ENCODE assay signal across 8 cellular contexts in the genomic region with DNA sequence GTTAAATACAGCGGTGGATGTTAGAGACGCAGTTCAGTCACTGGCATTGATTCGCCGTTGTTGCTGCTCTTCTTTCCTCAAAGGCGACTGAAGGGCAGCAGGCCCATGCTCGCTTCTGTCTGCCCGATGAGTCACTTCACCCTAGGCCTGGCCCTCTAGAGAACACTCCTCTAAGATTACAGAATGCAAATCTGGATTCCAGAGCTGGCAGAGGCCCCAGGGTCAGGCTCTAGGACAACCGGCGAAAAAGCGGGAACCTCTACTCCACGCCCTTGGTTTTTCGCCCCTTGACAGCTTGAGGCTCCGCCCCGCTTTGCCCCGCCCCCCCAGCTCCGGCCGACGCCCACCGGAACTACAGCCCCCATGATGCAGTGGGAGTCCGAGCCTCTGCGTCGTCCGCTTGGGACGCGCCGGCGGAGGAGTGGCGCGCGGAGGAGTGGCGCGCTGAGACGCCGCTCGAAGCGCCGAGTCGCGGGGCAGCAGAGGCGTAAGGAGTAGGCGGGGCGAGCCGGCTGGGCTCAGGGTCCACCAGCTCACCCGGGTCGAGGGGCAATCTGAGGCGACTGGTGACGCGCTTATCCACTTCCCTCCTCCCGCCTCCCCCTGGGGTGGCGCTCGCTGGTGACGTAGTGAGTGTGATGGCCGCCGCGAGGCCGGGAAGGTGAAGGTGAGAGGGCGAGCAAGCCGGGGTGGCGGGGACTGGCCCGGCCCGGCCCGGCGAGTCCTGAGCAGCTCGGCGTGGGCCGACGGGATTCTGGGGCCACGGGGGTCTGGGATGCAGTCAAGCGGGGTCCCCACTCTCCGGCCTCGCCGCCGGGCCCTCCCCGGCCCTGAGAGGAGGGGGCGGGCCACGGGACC. TPM values are rescaled to one million over a fixed set of nuclear protein-coding genes. Genes with fewer than 3 reads are reported as not detected.
DNase-seq lines count a peak whose midpoint lies in the region; ATAC-seq, FAIRE-seq and TF ChIP-seq lines count a peak whose summit lies in the region.

Gene MFN2 (plus strand): TSS at position 627 of the 858 bp plus-strand sequence. CDS start 8,725 bp downstream, outside the sequence.

- peak within 1 kb of the TSS; percentile 97 for H3K9ac ChIP-seq in Loucy (ENCODE audit: low read depth, low read length, poor library complexity, severe bottlenecking)

- H3K9me2 ChIP-seq in Loucy (replicated peaks; ENCODE audit: low read depth, low read length): no peaks in the 10 kb centered on the region

- no peaks in the 10 kb centered on the region for H3K27me3 Mint-ChIP-seq in natural killer cell treated with Interleukin-12 subunit alpha and Interleukin-12 subunit beta and Interleukin-15 and Interleukin-18, amount 100 ng/mL, for 72 hours

- H3K4me1 Mint-ChIP-seq in natural killer cell treated with Interleukin-12 subunit alpha and Interleukin-12 subunit beta and Interleukin-15 and Interleukin-18, amount 100 ng/mL, for 72 hours (ENCODE audit: low read depth in 2 of 2): peaks cover 26 to 38% of the 10 kb centered on the region in 2 donors

- peaks cover 12% of the 10 kb centered on the region for H3K36me3 Mint-ChIP-seq in natural killer cell treated with Interleukin-12 subunit alpha and Interleukin-12 subunit beta and Interleukin-15 and Interleukin-18, amount 100 ng/mL, for 72 hours

- peaks cover 3% of the 10 kb centered on the region; the same call in 1 of the 2 replicates for H3K36me3 ChIP-seq in Loucy (ENCODE audit: insufficient read depth, low read length)

- H3K9me3 Mint-ChIP-seq in natural killer cell treated with Interleukin-12 subunit alpha and Interleukin-12 subunit beta and Interleukin-15 and Interleukin-18, amount 100 ng/mL, for 72 hours: no peaks in the 10 kb centered on the region

- TF ChIP-seq POLR2A in H54 (IDR thresholded peaks at IDR 0.05; ENCODE audit: low read depth, low read length) (peak; percentile 39; the same call in 1 of the 2 replicates), Raji (IDR thresholded peaks at IDR 0.05; ENCODE audit: insufficient read depth, low read depth, low read length) (peak; percentile 89)

- no peaks in the 10 kb centered on the region for H3K27me3 ChIP-seq in Loucy (ENCODE audit: insufficient read depth, low read length, poor library complexity, severe bottlenecking)

- peak within 1 kb of the TSS; percentile 72 to 97 for H3K27ac Mint-ChIP-seq in natural killer cell treated with Interleukin-12 subunit alpha and Interleukin-12 subunit beta and Interleukin-15 and Interleukin-18, amount 100 ng/mL, for 72 hours

- peaks cover 47% of the 10 kb centered on the region for H3K79me2 ChIP-seq in Loucy (ENCODE audit: insufficient read depth, low read length)

- ATAC-seq in natural killer cell treated with Interleukin-12 subunit alpha and Interleukin-12 subunit beta and Interleukin-15 and Interleukin-18, amount 100 ng/mL, for 72 hours: peak; percentile 98
- ATAC-seq in stimulated activated naive CD8-positive, alpha-beta T cell treated with anti-CD3 and anti-CD28 coated beads, Interleukin-15, Interleukin-2, amounts not matched to agents 100 U/mL and 50 U/mL, for 24 hours: peak; percentile 97

- H3K4me2 ChIP-seq in Loucy (ENCODE audit: low read depth, low read length, poor library complexity, severe bottlenecking): peak within 1 kb of the TSS; percentile 99

- no peaks in the 10 kb centered on the region for H3F3A ChIP-seq in Loucy (ENCODE audit: low read depth)

- no peak for FAIRE-seq in H54 (lab: Jason Lieb, UNC)

- H4K20me1 ChIP-seq in Loucy (ENCODE audit: insufficient read depth, low read length, poor library complexity, severe bottlenecking): peaks cover 24% of the 10 kb centered on the region

- peaks cover 45% of the 10 kb centered on the region for H3K4me1 ChIP-seq in Loucy (ENCODE audit: insufficient read depth, low read length, poor library complexity, severe bottlenecking)

- TF ChIP-seq CTCF in Loucy (conservative IDR thresholded peaks at IDR 0.05; ENCODE audit: low read length): no peak

- H3K9me3 ChIP-seq in Loucy (ENCODE audit: insufficient read depth, low read depth, low read length): no peaks in the 10 kb centered on the region

- peak within 1 kb of the TSS; percentile 99 for H3K4me3 Mint-ChIP-seq in natural killer cell treated with Interleukin-12 subunit alpha and Interleukin-12 subunit beta and Interleukin-15 and Interleukin-18, amount 100 ng/mL, for 72 hours

- H3K4me3 ChIP-seq in Loucy (ENCODE audit: low read length, poor library complexity, severe bottlenecking): peak within 1 kb of the TSS; percentile 100

- H2AFZ ChIP-seq in Loucy (ENCODE audit: low read length): peak within 1 kb of the TSS; percentile 93

- DNase-seq in EL (peak; percentile 98), H54 (ENCODE audit: insufficient read length, low spot score) (peak; percentile 94), fibroblast of peridontal ligament (ENCODE audit: extremely low read depth) (peak; percentile 94)
- DNase-seq in activated T-helper 9 cell treated with anti-CD3 and anti-CD28 coated beads, Interleukin-2, amount 50 U/mL, for 16 hours (ENCODE audit: low read depth): peak; percentile 89
- DNase-seq in natural killer cell treated with Interleukin-12 subunit alpha and Interleukin-12 subunit beta and Interleukin-15 and Interleukin-18, amount 100 ng/mL, for 72 hours (ENCODE audit: low spot score): peak; percentile 98
- peak; percentile 94 for DNase-seq in stimulated activated naive CD8-positive, alpha-beta T cell treated with anti-CD3 and anti-CD28 coated beads, Interleukin-15, Interleukin-2, amounts not matched to agents 100 U/mL and 50 U/mL, for 24 hours

RNA-seq across cellular contexts. Expression of gene MFN2, which starts in this region (rescaled TPM):
- total RNA-seq in natural killer cell treated with Interleukin-12 subunit alpha and Interleukin-12 subunit beta and Interleukin-15 and Interleukin-18, amount 100 ng/mL, for 72 hours: 100 to 1,000 TPM in 1 of 2 donors, 10 to 100 TPM in 1; 75.2 to 101 TPM

Comparison
In these comparisons a context has a peak if more than half of its experiments do, and no peak if none do; other contexts are left out.
1. Peak in every context shown above with its lines: DNase-seq, ATAC-seq and H3K4me3 ChIP-seq.